Comparison of ENCODE assay signal across 9 cellular contexts in genomic region chr19:41175825-41176734, GRCh38. TPM values are rescaled to one million over a fixed set of nuclear protein-coding genes. Genes with fewer than 3 reads are reported as not detected.
DNase-seq lines count a peak whose midpoint lies in the region; ATAC-seq, FAIRE-seq and TF ChIP-seq lines count a peak whose summit lies in the region.
"Had no signal": no experiment of that assay in that cellular context is flagged by ENCODE, and none has a peak within 500 bp of the region (broad histone marks: within the 10 kb centered on the region; RNA-seq: fewer than 3 reads in every experiment).

No MANE protein-coding gene starts in this region.

- DNase-seq in A172 (ENCODE audit: low spot score) = peak; percentile 92
- peak; percentile 73 for DNase-seq in activated CD4-positive, alpha-beta T cell treated with anti-CD3 and anti-CD28 coated beads for 36 hours
- peak; percentile 75 to 78 for DNase-seq in H1 (ENCODE audit: low read depth in 1 of 2, low spot score in 2 of 2)
- DNase-seq in mucosa of descending colon = peak; percentile 58 to 84 (median 68)
- peak; percentile 24 to 53 for DNase-seq in tibial nerve (ENCODE audit: low spot score in 2 of 2)
- DNase-seq in GM13977 (ENCODE audit: low spot score) = no peak

- no peak overlapping the region for H3K14ac ChIP-seq in H1 (ENCODE audit: insufficient read length)

- H3K9me3 ChIP-seq in HUES48 (ENCODE audit: control insufficient read depth, insufficient read depth, low read length) (no peaks in the 10 kb centered on the region; the same call in 1 of the 2 replicates), H1 (ENCODE audit: insufficient read depth in 2 of 2, low read depth in 1 of 2, low read length in 1 of 2) (no peaks in the 10 kb centered on the region), mucosa of descending colon (no peaks in the 10 kb centered on the region), tibial nerve (no peaks in the 10 kb centered on the region)

- peaks cover 0 to 4% of the 10 kb centered on the region in 2 experiments; a peak in 1 of 4 replicates for H3K79me2 ChIP-seq in H1 (ENCODE audit: control insufficient read depth in 1 of 2, insufficient read depth in 2 of 2, low read length in 2 of 2)

- H3K27me3 ChIP-seq in HUES48 (ENCODE audit: control insufficient read depth, insufficient read depth, low read length) (no peaks in the 10 kb centered on the region), H1 (replicated peaks in 1 of 4; ENCODE audit: control insufficient read depth in 3 of 4, extremely low read depth in 1 of 4, insufficient read depth in 3 of 4, low read length in 3 of 4) (no peaks in the 10 kb centered on the region), tibial nerve (no peaks in the 10 kb centered on the region)

- peak overlapping the region; percentile 87; the same call in 1 of the 2 replicates for H2AFZ ChIP-seq in H1 (ENCODE audit: low read length)

- H2BK12ac ChIP-seq in H1 (ENCODE audit: low read depth, low read length) = peak overlapping the region; percentile 100

- peaks cover 15% of the 10 kb centered on the region for H3K4me1 Mint-ChIP-seq in activated CD4-positive, alpha-beta T cell treated with anti-CD3 and anti-CD28 coated beads for 36 hours

- peak overlapping the region; percentile 99 for H4K91ac ChIP-seq in H1 (replicated peaks; ENCODE audit: insufficient read length, low read length)

- POLR2A ChIA-PET in activated CD4-positive, alpha-beta T cell treated with anti-CD3 and anti-CD28 coated beads for 36 hours (lab: Charles Lee) = no interaction called here
- POLR2A ChIA-PET in H1 (lab: Charles Lee; ENCODE audit: partially characterized antibody) = interaction anchor here (0.6 to 2.8 kb wide), 9 partner anchors 8 to 693 kb away, joined by 3 to 15 read pairs (median 3); partner anchors contain the start of gene HNRNPUL1

- H2BK20ac ChIP-seq in H1 (ENCODE audit: low read length) = peak overlapping the region; percentile 92

- TF ChIP-seq RAD21 in H1 (IDR thresholded peaks at IDR 0.05 in 1 of 2, conservative IDR thresholded peaks at IDR 0.05 in 1 of 2; ENCODE audit: low read depth in 2 of 2, low read length in 2 of 2) = no peak

- intact Hi-C loops in activated CD4-positive, alpha-beta T cell treated with anti-CD3 and anti-CD28 coated beads for 36 hours (cut with DNase I, micrococcal nuclease) = no loop called here
- intact Hi-C loops in mucosa of descending colon (cut with DNase I, micrococcal nuclease) = no loop called here

- FAIRE-seq in H1 (lab: Jason Lieb, UNC) = peak; percentile 74
- FAIRE-seq: colon had no signal

- H2BK15ac ChIP-seq in H1 (ENCODE audit: low read length) = peak overlapping the region; percentile 99

- peak overlapping the region; percentile 73 for H4K5ac ChIP-seq in H1 (ENCODE audit: insufficient read length, low read depth, low read length)

- peak overlapping the region; percentile 97 for H3K18ac ChIP-seq in H1 (ENCODE audit: extremely low read depth, low read length)

- H3K27ac Mint-ChIP-seq in activated CD4-positive, alpha-beta T cell treated with anti-CD3 and anti-CD28 coated beads for 36 hours = peak overlapping the region; percentile 58

- CTCF ChIA-PET in activated CD4-positive, alpha-beta T cell treated with anti-CD3 and anti-CD28 coated beads for 36 hours (lab: Charles Lee) = interaction anchor here (0.9 to 1.1 kb wide), 3 partner anchors 29 to 227 kb away, joined by 3 to 5 read pairs (median 3); no protein-coding TSS in a partner anchor
- CTCF ChIA-PET in H1 (lab: Charles Lee; ENCODE audit: partially characterized antibody) = interaction anchor here (0.6 to 1.7 kb wide), 10 partner anchors 8 to 1435 kb away, joined by 3 to 9 read pairs (median 3); no protein-coding TSS in a partner anchor

- peak overlapping the region; percentile 99 for H2BK120ac ChIP-seq in H1 (replicated peaks; ENCODE audit: low read depth, low read length)

- no peaks in the 10 kb centered on the region for H3K79me1 ChIP-seq in H1 (ENCODE audit: low read depth, low read length)

- H3K23me2 ChIP-seq in H1 (ENCODE audit: low read depth, low read length) = peaks cover 5% of the 10 kb centered on the region

- peak overlapping the region; percentile 5 for H3K4me3 Mint-ChIP-seq in activated CD4-positive, alpha-beta T cell treated with anti-CD3 and anti-CD28 coated beads for 36 hours

- TF ChIP-seq POLR2A in H1 (IDR thresholded peaks at IDR 0.05; ENCODE audit: control extremely low read depth in 1 of 2, low read depth in 2 of 2, low read length in 2 of 2) = no peak
- TF ChIP-seq POLR2A in tibial nerve (IDR thresholded peaks at IDR 0.05) = no peak

- peak; percentile 99 for ATAC-seq in activated CD4-positive, alpha-beta T cell treated with anti-CD3 and anti-CD28 coated beads for 36 hours
- peak; percentile 72 for ATAC-seq in mucosa of descending colon
- no peak for ATAC-seq in HG03354 (IDR thresholded peaks at IDR 0.05; ENCODE audit: poor library complexity, severe bottlenecking, unreplicated experiment)

- peak overlapping the region; percentile 97 for H3K27ac ChIP-seq in HUES48 (ENCODE audit: low read depth, low read length)
- H3K27ac ChIP-seq in H1 (ENCODE audit: low read depth, low read length) = peak overlapping the region; percentile 68
- peak overlapping the region in 2 of 4 donors; percentile 30 to 45 for H3K27ac ChIP-seq in tibial nerve

- peak overlapping the region; percentile 100 for H2AK5ac ChIP-seq in H1 (ENCODE audit: low read depth, low read length)

- no peak for TF ChIP-seq CTCF in H1 (IDR thresholded peaks at IDR 0.05; ENCODE audit: control extremely low read depth in 1 of 3, insufficient read depth in 1 of 3, low read depth in 1 of 3, low read length in 3 of 3)
- no peak for TF ChIP-seq CTCF in mucosa of descending colon (IDR thresholded peaks at IDR 0.05)
- TF ChIP-seq CTCF in tibial nerve (IDR thresholded peaks at IDR 0.05) = no peak
- no peak for TF ChIP-seq CTCF in GM13977 (IDR thresholded peaks at IDR 0.05; ENCODE audit: extremely low read depth, insufficient read depth, missing control alignments)

- no peaks in the 10 kb centered on the region for H3K36me3 Mint-ChIP-seq in activated CD4-positive, alpha-beta T cell treated with anti-CD3 and anti-CD28 coated beads for 36 hours (ENCODE audit: low read depth)

- peak overlapping the region; percentile 54; the same call in 1 of the 2 replicates for H4K8ac ChIP-seq in H1 (ENCODE audit: extremely low read depth, insufficient read depth, low read length)

- H3K56ac ChIP-seq in H1 (replicated peaks; ENCODE audit: insufficient read length, low read depth, low read length) = peak overlapping the region; percentile 95

- H3K36me3 ChIP-seq in HUES48 (ENCODE audit: control insufficient read depth, insufficient read depth, low read length) (no peaks in the 10 kb centered on the region), H1 (ENCODE audit: control insufficient read depth in 2 of 4, insufficient read depth in 4 of 4, low read length in 3 of 4) (no peaks in the 10 kb centered on the region), mucosa of descending colon (ENCODE audit: low read depth) (no peaks in the 10 kb centered on the region), tibial nerve (no peaks in the 10 kb centered on the region)

- no peak overlapping the region for H3K23ac ChIP-seq in H1 (ENCODE audit: insufficient read length)

- 18% methylated on average over 11 of the region's 13 CpGs; no CpG with 5 or more reads in 1 of the 2 experiments for WGBS in H1 (ENCODE audit: extremely low coverage in 1 of 2, insufficient coverage in 1 of 2, insufficient read length in 1 of 2, insufficient replicate concordance in 2 of 2, low coverage in 1 of 2, low lambda C conversion rate in 2 of 2, missing lambda C conversion rate in 1 of 2), 2 experiments
- WGBS in tibial nerve, 2 donors = 28 to 29% methylated on average over 13 of the region's 13 CpGs

- peak overlapping the region; percentile 92 for H3K4ac ChIP-seq in H1 (replicated peaks; ENCODE audit: insufficient read length, low read depth, low read length)

- H3K27me3 Mint-ChIP-seq in activated CD4-positive, alpha-beta T cell treated with anti-CD3 and anti-CD28 coated beads for 36 hours = no peaks in the 10 kb centered on the region

- H3K9ac ChIP-seq in HUES48 (ENCODE audit: low read depth, low read length) (peak overlapping the region; percentile 31; the same call in 1 of the 2 replicates), H1 (replicated peaks in 1 of 4; ENCODE audit: extremely low read depth in 1 of 4, low read depth in 3 of 4, low read length in 3 of 4) (peak overlapping the region in 2 of 4 experiments; percentile 42 to 80; a peak in 3 of 7 replicates)

- H3K4me3 ChIP-seq in HUES48 (ENCODE audit: low read depth, low read length) (peak overlapping the region; percentile 48), H1 (ENCODE audit: extremely low read depth in 1 of 4, insufficient read depth in 2 of 4, low read depth in 3 of 4, low read length in 4 of 4) (peak overlapping the region; percentile 22 to 52 (median 34)), mucosa of descending colon (no peak overlapping the region), tibial nerve (no peak overlapping the region)

- H3K4me1 ChIP-seq in HUES48 (ENCODE audit: control insufficient read depth, insufficient read depth, low read length) (peaks cover 8% of the 10 kb centered on the region), H1 (replicated peaks in 1 of 4; ENCODE audit: control insufficient read depth in 3 of 4, insufficient read depth in 4 of 4, low read length in 3 of 4) (peaks cover 0 to 14% (median 5%) of the 10 kb centered on the region in 4 experiments; a peak in 6 of 7 replicates), mucosa of descending colon (ENCODE audit: low read depth) (peaks cover 17% of the 10 kb centered on the region), tibial nerve (peaks cover 0 to 10% (median 7%) of the 10 kb centered on the region in 4 donors)

- H3K9me3 Mint-ChIP-seq in activated CD4-positive, alpha-beta T cell treated with anti-CD3 and anti-CD28 coated beads for 36 hours (ENCODE audit: low read depth) = no peaks in the 10 kb centered on the region

- no peaks in the 10 kb centered on the region for H4K20me1 ChIP-seq in H1 (replicated peaks in 1 of 2; ENCODE audit: control insufficient read depth in 1 of 2, insufficient read depth in 2 of 2, low read length in 2 of 2)

- in situ Hi-C loops in GM13977 (cut with MboI; ENCODE audit: low pct_unique_long_range_greater_than_20kb, low sequenced_read_pairs, unreplicated experiment) = no loop called here

- H2BK5ac ChIP-seq in H1 (ENCODE audit: low read depth, low read length) = peak overlapping the region; percentile 100

- peak overlapping the region; percentile 74 to 81 for H3K4me2 ChIP-seq in H1 (ENCODE audit: insufficient read depth in 1 of 2, low read depth in 2 of 2, low read length in 2 of 2)

- TF ChIP-seq EP300 in H1 (IDR thresholded peaks at IDR 0.05; ENCODE audit: borderline replicate concordance in 1 of 2, low read depth in 2 of 2, low read length in 2 of 2) (no peak; a peak in 1 of 3 replicates), tibial nerve (IDR thresholded peaks at IDR 0.05) (no peak)

RNA-seq across cellular contexts. Expression of gene CYP2S1, which starts 16.9 kb away (rescaled TPM):
- total RNA-seq in A172 (2014; rRNA removed; shearing (Covaris generic)) = 1.4 and 9.2 TPM in 2 replicates
- total RNA-seq in activated CD4-positive, alpha-beta T cell treated with anti-CD3 and anti-CD28 coated beads for 36 hours = under 1 TPM; 0.46 to 0.84 TPM
- total RNA-seq in H1 (2021; fragmentation: NEBNext Ultra II Directional; extraction: Animal tissue kit (Norgen Biotek cat#: 25700)) = 245 and 267 TPM in 2 replicates
- 97.9 and 210 TPM in 2 replicates for polyA plus RNA-seq in H1 (2011; rRNA removed)
- polyA plus RNA-seq in H1 (2011; cell fraction: cytosol; rRNA removed) = 52.4 TPM
- 157 TPM for polyA plus RNA-seq in H1 (2011; cell fraction: nucleus; rRNA removed)
- polyA plus RNA-seq in H1 (2012, experiment 1 of 2) = 214 to 243 TPM (median 222 TPM) in 4 replicates
- polyA plus RNA-seq in H1 (2012, experiment 2 of 2) = 261 TPM
- polyA plus RNA-seq in H1 (2013, experiment 1 of 2) = 325 TPM
- 381 TPM for polyA plus RNA-seq in H1 (2013, experiment 2 of 2)
- polyA minus RNA-seq in H1 (2011; rRNA and poly(A)+ RNA removed) = 53.2 and 95.0 TPM in 2 replicates
- polyA minus RNA-seq in H1 (2011; cell fraction: cytosol; rRNA and poly(A)+ RNA removed) = 96.9 TPM
- polyA minus RNA-seq in H1 (2011; cell fraction: nucleus; rRNA and poly(A)+ RNA removed) = 50.5 TPM
- total RNA-seq in mucosa of descending colon = 10 to 100 TPM in 2 of 3 donors, 1 to 10 TPM in 1; 9.1 to 45.4 (median 41.2) TPM
- total RNA-seq in tibial nerve = 1 to 10 TPM in 1 of 4 donors, under 1 TPM in 3; 0.42 to 1.4 (median 0.63) TPM

RNA-seq across cellular contexts. Expression of gene AXL, which starts 42.9 kb away (rescaled TPM):
- total RNA-seq in A172 (2014; rRNA removed; shearing (Covaris generic)) = 418 and 457 TPM in 2 replicates
- total RNA-seq in activated CD4-positive, alpha-beta T cell treated with anti-CD3 and anti-CD28 coated beads for 36 hours = under 1 TPM; 0.28 to 0.50 TPM
- 51.0 and 53.3 TPM in 2 replicates for total RNA-seq in H1 (2021; fragmentation: NEBNext Ultra II Directional; extraction: Animal tissue kit (Norgen Biotek cat#: 25700))
- 35.3 and 62.4 TPM in 2 replicates for polyA plus RNA-seq in H1 (2011; rRNA removed)
- 32.1 TPM for polyA plus RNA-seq in H1 (2011; cell fraction: cytosol; rRNA removed)
- polyA plus RNA-seq in H1 (2011; cell fraction: nucleus; rRNA removed) = 35.7 TPM
- polyA plus RNA-seq in H1 (2012, experiment 1 of 2) = 25.0 to 41.1 TPM (median 36.3 TPM) in 4 replicates
- 20.2 TPM for polyA plus RNA-seq in H1 (2012, experiment 2 of 2)
- polyA plus RNA-seq in H1 (2013, experiment 1 of 2) = 28.7 TPM
- 31.9 TPM for polyA plus RNA-seq in H1 (2013, experiment 2 of 2)
- polyA minus RNA-seq in H1 (2011; rRNA and poly(A)+ RNA removed) = 88.6 and 100 TPM in 2 replicates
- polyA minus RNA-seq in H1 (2011; cell fraction: cytosol; rRNA and poly(A)+ RNA removed) = 72.1 TPM
- polyA minus RNA-seq in H1 (2011; cell fraction: nucleus; rRNA and poly(A)+ RNA removed) = 34.7 TPM
- 10 to 100 TPM in 2 of 3 donors, 1 to 10 TPM in 1; 7.3 to 93.6 (median 19.3) TPM for total RNA-seq in mucosa of descending colon
- 100 to 1,000 TPM in 1 of 4 donors, 10 to 100 TPM in 3; 72.0 to 110 (median 88.5) TPM for total RNA-seq in tibial nerve

Comparison
In these comparisons a context has a peak if more than half of its experiments do, and no peak if none do; other contexts are left out.
1. H3K4me3 ChIP-seq: peak in HUES48 (single experiment) and H1 (4 of 4); none in mucosa of descending colon (single experiment) and tibial nerve (0 of 4).
2. RNA of gene AXL, which starts 42.9 kb away (total RNA-seq): 418 to 457 TPM in A172, 72.0 to 110 TPM in tibial nerve, 51.0 to 53.3 TPM in H1 and 7.3 to 93.6 TPM in mucosa of descending colon; 0.28 to 0.50 TPM in activated CD4-positive, alpha-beta T cell treated with anti-CD3 and anti-CD28 coated beads for 36 hours; every median in the first group is over 4 times any median in the second.